Comparison of ENCODE assay signal across 13 cellular contexts in genomic region chr13:84870190-84870589, GRCh38.
DNase-seq lines count a peak whose midpoint lies in the region; ATAC-seq and TF ChIP-seq lines count a peak whose summit lies in the region.
"Had no signal": no experiment of that assay in that cellular context is flagged by ENCODE, and none has a peak within 500 bp of the region (broad histone marks: within the 10 kb centered on the region; RNA-seq: fewer than 3 reads in every experiment).

No MANE protein-coding gene starts in this region.

- no peak overlapping the region for H3K14ac ChIP-seq in IMR-90 (replicated peaks; ENCODE audit: low read depth, low read length)

- no peaks in the 10 kb centered on the region for H3K36me3 ChIP-seq in IMR-90 (ENCODE audit: control insufficient read depth, insufficient read depth, low read length)

- H3K36me3 Mint-ChIP-seq in activated CD4-positive, alpha-beta T cell treated with anti-CD3 and anti-CD28 coated beads for 36 hours (ENCODE audit: low read depth) = no peaks in the 10 kb centered on the region
- H3K36me3 Mint-ChIP-seq in progenitor cell of endocrine pancreas (ENCODE audit: insufficient read depth) = no peaks in the 10 kb centered on the region
- H3K36me3 Mint-ChIP-seq: naive thymus-derived CD4-positive, alpha-beta T cell; T-cell had no signal

- no peak overlapping the region for H3K56ac ChIP-seq in IMR-90 (ENCODE audit: extremely low read depth, insufficient read depth, low read length)

- intact Hi-C loops in activated CD4-positive, alpha-beta T cell treated with anti-CD3 and anti-CD28 coated beads for 36 hours (cut with DNase I, micrococcal nuclease) = no loop called here
- intact Hi-C loops in IMR-90 (cut with micrococcal nuclease) (no loop called here), left cardiac atrium (cut with DNase I) (no loop called here)

- no peak overlapping the region for H3K23ac ChIP-seq in IMR-90 (ENCODE audit: low read depth, low read length)

- no peaks in the 10 kb centered on the region for H3K9me3 ChIP-seq in IMR-90 (ENCODE audit: control insufficient read depth, insufficient read depth, low read length)

- H2BK5ac ChIP-seq in IMR-90 (ENCODE audit: low read depth, low read length, poor library complexity, severe bottlenecking) = no peak overlapping the region

- no peaks in the 10 kb centered on the region for H3K27me3 Mint-ChIP-seq in activated CD4-positive, alpha-beta T cell treated with anti-CD3 and anti-CD28 coated beads for 36 hours
- no peaks in the 10 kb centered on the region for H3K27me3 Mint-ChIP-seq in progenitor cell of endocrine pancreas
- H3K27me3 Mint-ChIP-seq: naive thymus-derived CD4-positive, alpha-beta T cell; T-cell had no signal

- H2AK9ac ChIP-seq in IMR-90 (replicated peaks; ENCODE audit: low read depth, low read length, poor library complexity) = no peak overlapping the region

- no peaks in the 10 kb centered on the region for H3K9me3 Mint-ChIP-seq in activated CD4-positive, alpha-beta T cell treated with anti-CD3 and anti-CD28 coated beads for 36 hours (ENCODE audit: low read depth)
- peaks cover 3% of the 10 kb centered on the region for H3K9me3 Mint-ChIP-seq in progenitor cell of endocrine pancreas (ENCODE audit: low read depth)
- H3K9me3 Mint-ChIP-seq: T-cell had no signal

- H3K27me3 ChIP-seq in IMR-90 (ENCODE audit: control insufficient read depth, insufficient read depth, low read length) = no peaks in the 10 kb centered on the region

- no peak overlapping the region for H2BK15ac ChIP-seq in IMR-90 (ENCODE audit: low read depth, low read length)

- no peaks in the 10 kb centered on the region for H4K20me1 ChIP-seq in IMR-90 (ENCODE audit: insufficient read depth, low read length)

- no peak overlapping the region for H4K5ac ChIP-seq in IMR-90 (ENCODE audit: low read depth, low read length)

- H2AK5ac ChIP-seq in IMR-90 (ENCODE audit: low read depth, low read length) = no peak overlapping the region

- in situ Hi-C loops in IMR-90 (cut with MboI; ENCODE audit: low sequenced_read_pairs) = no loop called here

- DNase-seq in activated CD4-positive, alpha-beta T cell treated with anti-CD3 and anti-CD28 coated beads for 36 hours = peak; percentile 16
- no peak for DNase-seq in activated CD4-positive, alpha-beta T cell treated with anti-CD3 and anti-CD28 coated beads for 1 hour
- no peak for DNase-seq in IMR-90
- peak; percentile 1 for DNase-seq in SW480 (ENCODE audit: low spot score)
- DNase-seq in progenitor cell of endocrine pancreas (ENCODE audit: low spot score, unreplicated experiment) = no peak
- no peak for DNase-seq in NCI-H128 (lab: John Stamatoyannopoulos, UW; ENCODE audit: unreplicated experiment)
- DNase-seq in left cardiac atrium = no peak
- DNase-seq: AML-193; dermis blood vessel endothelial cell; naive thymus-derived CD4-positive, alpha-beta T cell; T-cell; trophoblast cell had no signal

- H4K91ac ChIP-seq in IMR-90 (ENCODE audit: insufficient read depth, low read depth, low read length) = no peak overlapping the region

- no peaks in the 10 kb centered on the region for H3K4me1 ChIP-seq in IMR-90 (ENCODE audit: control insufficient read depth, insufficient read depth, low read length)

- no peak overlapping the region for H3K27ac ChIP-seq in IMR-90 (ENCODE audit: insufficient read depth, low read length)

- TF ChIP-seq CTCF in IMR-90 (conservative IDR thresholded peaks at IDR 0.05; ENCODE audit: low read depth, low read length) (0 out of 2 replicates have a peak, but pooled peaks have one; percentile 17), progenitor cell of endocrine pancreas (IDR thresholded peaks at IDR 0.05; ENCODE audit: unreplicated experiment) (peak; percentile 24)

- no peak overlapping the region for H3K4me3 Mint-ChIP-seq in activated CD4-positive, alpha-beta T cell treated with anti-CD3 and anti-CD28 coated beads for 36 hours
- no peak overlapping the region for H3K4me3 Mint-ChIP-seq in progenitor cell of endocrine pancreas (ENCODE audit: low read depth)
- H3K4me3 Mint-ChIP-seq: naive thymus-derived CD4-positive, alpha-beta T cell; T-cell had no signal

- no CpG with 5 or more reads among the region's 6 CpGs for WGBS in IMR-90 (ENCODE audit: extremely low coverage in 2 of 2, insufficient read length in 1 of 2), 2 experiments

- H3K4me3 ChIP-seq in IMR-90 (ENCODE audit: insufficient read depth, low read depth, low read length) = no peak overlapping the region

- dilution Hi-C loops in IMR-90 (cut with HindIII; ENCODE audit: low sequenced_read_pairs, unreplicated experiment) = no loop called here

- ATAC-seq in activated CD4-positive, alpha-beta T cell treated with anti-CD3 and anti-CD28 coated beads for 36 hours = no peak
- ATAC-seq in IMR-90 (ENCODE audit: low read depth) (no peak), GM18505 (IDR thresholded peaks at IDR 0.05; ENCODE audit: unreplicated experiment) (no peak), left cardiac atrium (no peak)
- ATAC-seq: naive thymus-derived CD4-positive, alpha-beta T cell; T-cell had no signal

- CTCF ChIA-PET in activated CD4-positive, alpha-beta T cell treated with anti-CD3 and anti-CD28 coated beads for 36 hours (lab: Charles Lee) = interaction anchor here (0.6 kb wide), 1 partner anchor 162 kb away, joined by 3 read pairs; no protein-coding TSS in a partner anchor
- CTCF ChIA-PET in IMR-90 (lab: Yijun Ruan, JAX) = no interaction called here

- POLR2A ChIA-PET in activated CD4-positive, alpha-beta T cell treated with anti-CD3 and anti-CD28 coated beads for 36 hours (lab: Charles Lee) = no interaction called here
- POLR2A ChIA-PET in IMR-90 (lab: Charles Lee; ENCODE audit: unreplicated experiment) = no interaction called here

- no TSS peak for BruUV-seq in IMR-90 (replicated peaks; lab: Mats Ljungman, UMichigan)

- TF ChIP-seq RAD21 in IMR-90 (IDR thresholded peaks at IDR 0.05; ENCODE audit: low read length) = no peak

- H3K9ac ChIP-seq in IMR-90 (ENCODE audit: low read depth, low read length) = no peak overlapping the region

- no peak overlapping the region for H2BK20ac ChIP-seq in IMR-90 (ENCODE audit: low read depth, low read length)

- no peak overlapping the region for H2BK120ac ChIP-seq in IMR-90 (ENCODE audit: low read depth, low read length)

- no peak overlapping the region for H4K8ac ChIP-seq in IMR-90 (ENCODE audit: low read depth in 2 of 2, low read length in 2 of 2)

- H3K4ac ChIP-seq in IMR-90 (ENCODE audit: low read depth, low read length) = no peak overlapping the region

- TF ChIP-seq POLR2A in IMR-90 (IDR thresholded peaks at IDR 0.05; ENCODE audit: low read depth, low read length) (no peak), GM18505 (IDR thresholded peaks at IDR 0.05; ENCODE audit: borderline replicate concordance, extremely low read depth, insufficient read depth, insufficient read length) (no peak)

- no peaks in the 10 kb centered on the region for H3K79me1 ChIP-seq in IMR-90 (ENCODE audit: low read depth in 1 of 2, low read length in 2 of 2)

- H3K4me2 ChIP-seq in IMR-90 (ENCODE audit: low read depth, low read length) = no peak overlapping the region

- no peak overlapping the region for H3K27ac Mint-ChIP-seq in activated CD4-positive, alpha-beta T cell treated with anti-CD3 and anti-CD28 coated beads for 36 hours
- no peak overlapping the region for H3K27ac Mint-ChIP-seq in progenitor cell of endocrine pancreas
- H3K27ac Mint-ChIP-seq: naive thymus-derived CD4-positive, alpha-beta T cell; T-cell had no signal

- H2AFZ ChIP-seq in IMR-90 (replicated peaks; ENCODE audit: low read length, poor library complexity) = no peak overlapping the region

- H3K9me1 ChIP-seq in IMR-90 (ENCODE audit: insufficient read depth, low read length) = no peaks in the 10 kb centered on the region

- no peaks in the 10 kb centered on the region for H3K4me1 Mint-ChIP-seq in activated CD4-positive, alpha-beta T cell treated with anti-CD3 and anti-CD28 coated beads for 36 hours
- H3K4me1 Mint-ChIP-seq in progenitor cell of endocrine pancreas (ENCODE audit: low read depth) = no peaks in the 10 kb centered on the region
- H3K4me1 Mint-ChIP-seq: T-cell had no signal

- no peak overlapping the region for H3K18ac ChIP-seq in IMR-90 (ENCODE audit: low read depth, low read length)

TF ChIP-seq in IMR-90, 13 proteins besides CTCF, POLR2A, EP300 and RAD21:
- TF ChIP-seq NFE2L2 (IDR thresholded peaks at IDR 0.05; ENCODE audit: low read depth, low read length) (no peak), CEBPB (IDR thresholded peaks at IDR 0.05; ENCODE audit: low read depth, low read length) (no peak), MAZ (IDR thresholded peaks at IDR 0.05; ENCODE audit: borderline replicate concordance, low read depth, low read length) (no peak), ELK1 (IDR thresholded peaks at IDR 0.05; ENCODE audit: borderline replicate concordance, low read depth, low read length) (no peak), RCOR1 (IDR thresholded peaks at IDR 0.05; ENCODE audit: insufficient replicate concordance, low read length) (no peak), MAFK (IDR thresholded peaks at IDR 0.05; ENCODE audit: low read depth, low read length) (no peak), CHD1 (IDR thresholded peaks at IDR 0.05; ENCODE audit: low read depth, low read length) (no peak), SMC3 (IDR thresholded peaks at IDR 0.05; ENCODE audit: low read depth, low read length) (no peak), RFX5 (IDR thresholded peaks at IDR 0.05; ENCODE audit: low read depth, low read length) (no peak), BHLHE40 (IDR thresholded peaks at IDR 0.05; ENCODE audit: low read depth, low read length) (no peak), MXI1 (IDR thresholded peaks at IDR 0.05; ENCODE audit: borderline replicate concordance, low read depth, low read length) (no peak), FOS (IDR thresholded peaks at IDR 0.05; ENCODE audit: low read depth, low read length) (no peak), USF2 (IDR thresholded peaks at IDR 0.05; ENCODE audit: low read depth, low read length) (no peak)
TF ChIP-seq in IMR-90: peak in this region for 0.

Comparison
In these comparisons a context has a peak if more than half of its experiments do, and no peak if none do; other contexts are left out.
1. DNase-seq: peak in activated CD4-positive, alpha-beta T cell treated with anti-CD3 and anti-CD28 coated beads for 36 hours (single experiment) and SW480 (single experiment); none in activated CD4-positive, alpha-beta T cell treated with anti-CD3 and anti-CD28 coated beads for 1 hour (single experiment), IMR-90 (single experiment), progenitor cell of endocrine pancreas (single experiment), NCI-H128 (single experiment) and left cardiac atrium (single experiment).